14 cellular contexts compared by ENCODE assay signal in the genomic region with DNA sequence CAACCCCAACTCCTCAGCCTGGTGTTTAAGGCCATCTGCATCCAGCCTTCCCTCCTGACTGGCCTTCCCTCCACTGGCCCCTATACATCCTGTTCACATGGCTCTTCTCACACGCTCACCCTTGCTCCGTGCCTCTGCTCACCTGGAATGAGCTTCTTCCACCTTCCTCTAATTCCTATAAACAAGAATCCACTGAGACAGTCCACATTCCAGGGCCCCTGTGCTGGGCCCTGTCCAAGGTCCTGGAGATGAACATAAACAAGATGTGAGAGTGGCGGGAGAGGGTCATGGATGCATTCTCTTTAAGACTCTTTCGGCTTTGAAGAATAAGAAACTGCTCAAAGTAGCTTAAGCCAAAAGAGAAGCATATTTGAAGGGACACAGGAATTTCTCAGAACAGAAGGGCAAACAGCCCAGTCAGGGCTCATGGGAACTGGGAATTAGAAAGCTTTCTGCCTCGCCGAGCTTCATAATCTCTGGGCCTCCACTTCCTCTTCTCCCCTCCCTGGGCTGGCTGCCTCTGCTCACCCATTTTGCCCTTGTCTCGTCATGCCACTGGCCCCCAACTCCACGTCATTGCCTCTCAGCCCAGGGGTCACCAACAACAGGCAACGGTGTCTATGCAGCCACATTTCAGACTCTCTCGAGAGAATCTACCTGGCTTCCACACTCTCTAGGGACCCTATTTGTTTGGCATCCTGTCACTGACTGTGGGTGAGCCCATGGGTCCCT. TPM values are rescaled to one million over a fixed set of nuclear protein-coding genes. Genes with fewer than 3 reads are reported as not detected.
A peak's percentile ranks its signal among the peaks of the same experiment; 100 is the strongest.
DNase-seq lines count a peak whose midpoint lies in the region; ATAC-seq lines count a peak whose summit lies in the region.
"Had no signal": no experiment of that assay in that cellular context is flagged by ENCODE, and none has a peak within 500 bp of the region (broad histone marks: within the 10 kb centered on the region; RNA-seq: fewer than 3 reads in every experiment).

No MANE protein-coding gene starts in this region.

- ATAC-seq in left cardiac atrium (peak; percentile 26 to 50), Right ventricle myocardium inferior (no peak), HG02763 (IDR thresholded peaks at IDR 0.05; ENCODE audit: unreplicated experiment) (no peak)

- DNase-seq in left cardiac atrium (no peak), Right ventricle myocardium inferior (ENCODE audit: missing footprints) (no peak), amniotic epithelial cell (ENCODE audit: low read depth) (peak; percentile 37), iris pigment epithelial cell (ENCODE audit: low read depth) (peak; percentile 34), NCI-H526 treated with DMSO at 0.1 percent for 48 hours (lab: John Stamatoyannopoulos, UW) (no peak), NCI-H524 treated with DMSO at 0.1 percent for 48 hours (lab: John Stamatoyannopoulos, UW) (no peak)
- DNase-seq in activated CD4-positive, CD25-positive, alpha-beta regulatory T cell treated with anti-CD3 and anti-CD28 coated beads, Interleukin-2, amount 50 U/mL, for 72 hours = no peak
- DNase-seq: activated B cell treated with CpG ODN at 0.5 μM for 24 hours; activated gamma-delta T cell treated with Interleukin-2 at 50 U/mL for 16 hours; NK-92 treated with Interleukin-12 subunit alpha and Interleukin-12 subunit beta, amount 100 ng/mL, for 24 hours; stomach had no signal

- intact Hi-C loops in left cardiac atrium (cut with DNase I) = no loop called here
- intact Hi-C loops in Right ventricle myocardium inferior (cut with DNase I) = no loop called here

RNA-seq across cellular contexts. Expression of a gene that starts 13.5 kb away (rescaled TPM):
- not detected for total RNA-seq in left cardiac atrium
- total RNA-seq in Right ventricle myocardium inferior = not detected
- total RNA-seq: activated B cell treated with CpG ODN at 0.5 μM for 24 hours, B cell, epithelial cell of proximal tubule, stomach had no signal

RNA-seq across cellular contexts. Expression of a gene that starts 36.2 kb away (rescaled TPM):
- total RNA-seq in left cardiac atrium (10 to 100 TPM; 20.8 to 24.0 TPM), Right ventricle myocardium inferior (39.3 TPM)

Comparison
In these comparisons a context has a peak if more than half of its experiments do, and no peak if none do; other contexts are left out.
1. ATAC-seq: peak in left cardiac atrium (2 of 2); none in Right ventricle myocardium inferior (single experiment) and HG02763 (single experiment).
2. DNase-seq: peak in amniotic epithelial cell (single experiment) and iris pigment epithelial cell (single experiment); none in left cardiac atrium (single experiment), Right ventricle myocardium inferior (single experiment), NCI-H526 treated with DMSO at 0.1 percent for 48 hours (single experiment), activated CD4-positive, CD25-positive, alpha-beta regulatory T cell treated with anti-CD3 and anti-CD28 coated beads, Interleukin-2, amount 50 U/mL, for 72 hours (single experiment) and NCI-H524 treated with DMSO at 0.1 percent for 48 hours (single experiment).